In genomic region chr10:72738476-72738875, GRCh38 we compare ENCODE assay signal across 12 cellular contexts.
DNase-seq lines count a peak whose midpoint lies in the region; TF ChIP-seq lines count a peak whose summit lies in the region.
"Had no signal": no experiment of that assay in that cellular context is flagged by ENCODE, and none has a peak within 500 bp of the region (broad histone marks: within the 10 kb centered on the region; RNA-seq: fewer than 3 reads in every experiment).

No MANE protein-coding gene starts in this region.

- TF ChIP-seq CTCF in cardiac fibroblast (IDR thresholded peaks at IDR 0.05; ENCODE audit: low read depth, low read length): no peak

- H3K4me3 ChIP-seq in cardiac fibroblast (replicated peaks in 1 of 2; ENCODE audit: low read depth in 2 of 2, low read length in 2 of 2) (no peak overlapping the region), rectal smooth muscle tissue (ENCODE audit: low read length) (peak overlapping the region; percentile 21)

- H3K27ac ChIP-seq in rectal smooth muscle tissue (ENCODE audit: low read depth, low read length): peak overlapping the region; percentile 51
- H3K27ac ChIP-seq: RWPE1 had no signal

- H3K4me1 ChIP-seq in rectal smooth muscle tissue (ENCODE audit: control insufficient read depth, insufficient read depth, low read length): peaks cover 23% of the 10 kb centered on the region

- no peaks in the 10 kb centered on the region for H3K27me3 ChIP-seq in rectal smooth muscle tissue (ENCODE audit: control insufficient read depth, insufficient read depth, low read length)

- DNase-seq in GF-D8 (lab: John Stamatoyannopoulos, UW) (peak; percentile 14), cardiac fibroblast (ENCODE audit: low read depth in 2 of 2) (peak; percentile 36 to 89), inferior parietal cortex (ENCODE audit: extremely low spot score) (peak; percentile 15), cortex of kidney (lab: John Stamatoyannopoulos, UW) (no peak)
- DNase-seq in activated CD8-positive, alpha-beta memory T cell treated with anti-CD3 and anti-CD28 coated beads for 24 hours: no peak
- DNase-seq in effector CD8-positive, alpha-beta T cell (lab: John Stamatoyannopoulos, UW): no peak
- DNase-seq in stimulated activated naive CD4-positive, alpha-beta T cell (lab: John Stamatoyannopoulos, UW): no peak
- DNase-seq: activated T-cell treated with anti-CD3 and anti-CD28 coated beads, Interleukin-2, amount 50 U/mL, for 48 hours; caudate nucleus; Kasumi-1 had no signal

- H3K9ac ChIP-seq in rectal smooth muscle tissue (ENCODE audit: low read length): no peak overlapping the region

- H3K36me3 ChIP-seq in rectal smooth muscle tissue (ENCODE audit: control insufficient read depth, insufficient read depth, low read length): no peaks in the 10 kb centered on the region

Comparison
In these comparisons a context has a peak if more than half of its experiments do, and no peak if none do; other contexts are left out.
1. DNase-seq: peak in GF-D8 (single experiment), cardiac fibroblast (2 of 2) and inferior parietal cortex (single experiment); none in activated CD8-positive, alpha-beta memory T cell treated with anti-CD3 and anti-CD28 coated beads for 24 hours (single experiment), effector CD8-positive, alpha-beta T cell (single experiment), stimulated activated naive CD4-positive, alpha-beta T cell (0 of 6) and cortex of kidney (single experiment).